11 cellular contexts compared by ENCODE assay signal in genomic region chr3:5194341-5194740, GRCh38. TPM values are rescaled to one million over a fixed set of nuclear protein-coding genes. Genes with fewer than 3 reads are reported as not detected.
A peak's percentile ranks its signal among the peaks of the same experiment; 100 is the strongest.
DNase-seq lines count a peak whose midpoint lies in the region; ATAC-seq and TF ChIP-seq lines count a peak whose summit lies in the region.
"Had no signal": no experiment of that assay in that cellular context is flagged by ENCODE, and none has a peak within 500 bp of the region (broad histone marks: within the 10 kb centered on the region; RNA-seq: fewer than 3 reads in every experiment).

No MANE protein-coding gene starts in this region.

- peak in 1 of 2 donors; percentile 18 for ATAC-seq in activated T-cell treated with anti-CD3 and anti-CD28 coated beads, Interleukin-2, amount 50 U/mL, for 72 hours (replicated peaks in 1 of 2)
- no peak for ATAC-seq in GM18505 (IDR thresholded peaks at IDR 0.05; ENCODE audit: unreplicated experiment)
- no peak for ATAC-seq in GM19455 (IDR thresholded peaks at IDR 0.05; ENCODE audit: unreplicated experiment)

- H3K14ac ChIP-seq in mesenchymal stem cell (ENCODE audit: low read length in 2 of 2): no peak overlapping the region

- H3K9ac ChIP-seq in mesenchymal stem cell (ENCODE audit: low read length): peak overlapping the region; percentile 50

- H3K27ac ChIP-seq in mesenchymal stem cell (ENCODE audit: low read length, poor library complexity, severe bottlenecking): peak overlapping the region; percentile 88
- H3K27ac ChIP-seq in urinary bladder (ENCODE audit: low read depth): peak overlapping the region; percentile 16

- H3K27me3 Mint-ChIP-seq in activated T-cell treated with anti-CD3 and anti-CD28 coated beads, Interleukin-2, amount 50 U/mL, for 72 hours (ENCODE audit: low read depth): no peaks in the 10 kb centered on the region
- H3K27me3 Mint-ChIP-seq in activated T-helper 1 cell treated with anti-CD3 and anti-CD28 coated beads, Interleukin-12 subunit alpha, Interleukin-12 subunit beta, Interleukin-2, Interleukin-4 antibody, amounts not matched to agents 30 ng/mL and 10 ng/mL and 1 ng/mL, durations not matched to agents 14 hours and 24 hours and 36 hours (ENCODE audit: insufficient read depth): no peaks in the 10 kb centered on the region

- H3K18ac ChIP-seq in mesenchymal stem cell (ENCODE audit: low read depth in 1 of 2, low read length in 2 of 2): peak overlapping the region in 1 of 2 experiments; percentile 41

- H3K27ac Mint-ChIP-seq in activated T-cell treated with anti-CD3 and anti-CD28 coated beads, Interleukin-2, amount 50 U/mL, for 72 hours: peak overlapping the region; percentile 100
- peak overlapping the region; percentile 97 for H3K27ac Mint-ChIP-seq in activated T-helper 1 cell treated with anti-CD3 and anti-CD28 coated beads, Interleukin-12 subunit alpha, Interleukin-12 subunit beta, Interleukin-2, Interleukin-4 antibody, amounts not matched to agents 30 ng/mL and 10 ng/mL and 1 ng/mL, durations not matched to agents 14 hours and 24 hours and 36 hours

- H3K27me3 ChIP-seq in mesenchymal stem cell (ENCODE audit: control insufficient read depth in 1 of 2, insufficient read depth in 1 of 2, low read length in 2 of 2): no peaks in the 10 kb centered on the region

- H3K4me1 Mint-ChIP-seq in activated T-cell treated with anti-CD3 and anti-CD28 coated beads, Interleukin-2, amount 50 U/mL, for 72 hours (ENCODE audit: low read depth): peaks cover 88% of the 10 kb centered on the region
- peaks cover 86% of the 10 kb centered on the region for H3K4me1 Mint-ChIP-seq in activated T-helper 1 cell treated with anti-CD3 and anti-CD28 coated beads, Interleukin-12 subunit alpha, Interleukin-12 subunit beta, Interleukin-2, Interleukin-4 antibody, amounts not matched to agents 30 ng/mL and 10 ng/mL and 1 ng/mL, durations not matched to agents 14 hours and 24 hours and 36 hours (ENCODE audit: low read depth)

- H3K9me3 ChIP-seq in mesenchymal stem cell (ENCODE audit: control insufficient read depth, low read length): no peaks in the 10 kb centered on the region

- no peak overlapping the region for H2BK5ac ChIP-seq in mesenchymal stem cell (ENCODE audit: low read depth, low read length, poor library complexity, severe bottlenecking)

- H3K4me3 Mint-ChIP-seq in activated T-cell treated with anti-CD3 and anti-CD28 coated beads, Interleukin-2, amount 50 U/mL, for 72 hours: peak overlapping the region; percentile 83 to 91
- peak overlapping the region; percentile 74 for H3K4me3 Mint-ChIP-seq in activated T-helper 1 cell treated with anti-CD3 and anti-CD28 coated beads, Interleukin-12 subunit alpha, Interleukin-12 subunit beta, Interleukin-2, Interleukin-4 antibody, amounts not matched to agents 30 ng/mL and 10 ng/mL and 1 ng/mL, durations not matched to agents 14 hours and 24 hours and 36 hours

- H3K36me3 Mint-ChIP-seq in activated T-cell treated with anti-CD3 and anti-CD28 coated beads, Interleukin-2, amount 50 U/mL, for 72 hours (ENCODE audit: insufficient read depth in 2 of 2): peaks cover 42 to 81% of the 10 kb centered on the region in 2 donors
- H3K36me3 Mint-ChIP-seq in activated T-helper 1 cell treated with anti-CD3 and anti-CD28 coated beads, Interleukin-12 subunit alpha, Interleukin-12 subunit beta, Interleukin-2, Interleukin-4 antibody, amounts not matched to agents 30 ng/mL and 10 ng/mL and 1 ng/mL, durations not matched to agents 14 hours and 24 hours and 36 hours (ENCODE audit: low read depth): peaks cover 69% of the 10 kb centered on the region

- intact Hi-C loops in activated T-helper 1 cell treated with anti-CD3 and anti-CD28 coated beads, Interleukin-12 subunit alpha, Interleukin-12 subunit beta, Interleukin-2, Interleukin-4 antibody, amounts not matched to agents 30 ng/mL and 10 ng/mL and 1 ng/mL, durations not matched to agents 14 hours and 24 hours and 36 hours (cut with micrococcal nuclease): loop anchor here (1.0 to 5.0 kb wide), 6 partner anchors 172 to 389 kb away; partner anchors contain the start of gene BHLHE40

- 33% methylated on average over 1 of the region's 2 CpGs for WGBS in mesenchymal stem cell
- WGBS in urinary bladder: 72% methylated on average over 2 of the region's 2 CpGs

- H2BK120ac ChIP-seq in mesenchymal stem cell (ENCODE audit: low read depth, low read length): no peak overlapping the region

- no peak for TF ChIP-seq POLR2A in GM18505 (IDR thresholded peaks at IDR 0.05; ENCODE audit: borderline replicate concordance, extremely low read depth, insufficient read depth, insufficient read length)

- no peak overlapping the region for H2BK12ac ChIP-seq in mesenchymal stem cell (ENCODE audit: low read length in 2 of 2)

- H3K79me1 ChIP-seq in mesenchymal stem cell (replicated peaks; ENCODE audit: low read length, poor library complexity, severe bottlenecking): peaks cover 6% of the 10 kb centered on the region

- H2BK15ac ChIP-seq in mesenchymal stem cell (ENCODE audit: low read depth, poor library complexity, severe bottlenecking): no peak overlapping the region

- peaks cover 8% of the 10 kb centered on the region for H3K4me1 ChIP-seq in mesenchymal stem cell (ENCODE audit: control insufficient read depth, insufficient read depth, low read depth, low read length)
- peaks cover 2% of the 10 kb centered on the region for H3K4me1 ChIP-seq in urinary bladder (ENCODE audit: insufficient read depth)

- peaks cover 2 to 3% of the 10 kb centered on the region in 2 donors for H3K9me3 Mint-ChIP-seq in activated T-cell treated with anti-CD3 and anti-CD28 coated beads, Interleukin-2, amount 50 U/mL, for 72 hours
- H3K9me3 Mint-ChIP-seq in activated T-helper 1 cell treated with anti-CD3 and anti-CD28 coated beads, Interleukin-12 subunit alpha, Interleukin-12 subunit beta, Interleukin-2, Interleukin-4 antibody, amounts not matched to agents 30 ng/mL and 10 ng/mL and 1 ng/mL, durations not matched to agents 14 hours and 24 hours and 36 hours: no peaks in the 10 kb centered on the region

- no peak overlapping the region for H3K23ac ChIP-seq in mesenchymal stem cell (ENCODE audit: low read length in 2 of 2)

- H2AK5ac ChIP-seq in mesenchymal stem cell (ENCODE audit: low read length, severe bottlenecking): peak overlapping the region; percentile 90

- H3K4me3 ChIP-seq in mesenchymal stem cell (ENCODE audit: insufficient read depth in 1 of 2, low read depth in 1 of 2, low read length in 2 of 2): no peak overlapping the region
- H3K4me3 ChIP-seq in urinary bladder (ENCODE audit: low read depth, low read length): no peak overlapping the region

- no peak overlapping the region for H4K91ac ChIP-seq in mesenchymal stem cell (ENCODE audit: low read length)

- no peak overlapping the region for H2AFZ ChIP-seq in mesenchymal stem cell (ENCODE audit: low read depth, low read length)

- no peak overlapping the region for H3K4me2 ChIP-seq in mesenchymal stem cell (ENCODE audit: low read length, poor library complexity, severe bottlenecking)

- no peak overlapping the region for H3K4ac ChIP-seq in mesenchymal stem cell (ENCODE audit: low read depth in 1 of 2, low read length in 2 of 2)

- DNase-seq in activated T-cell treated with anti-CD3 and anti-CD28 coated beads, Interleukin-2, amount 50 U/mL, for 72 hours: no peak
- no peak for DNase-seq in activated T-cell treated with anti-CD3 and anti-CD28 coated beads, Interleukin-2, amount 50 U/mL, for 1 hour
- no peak for DNase-seq in activated T-helper 1 cell treated with anti-CD3 and anti-CD28 coated beads, Interleukin-12 subunit alpha, Interleukin-12 subunit beta, Interleukin-2, Interleukin-4 antibody, amounts not matched to agents 30 ng/mL and 10 ng/mL and 1 ng/mL, durations not matched to agents 14 hours and 24 hours and 36 hours (ENCODE audit: low spot score)
- DNase-seq in mesenchymal stem cell (peak; percentile 32), anterior cingulate cortex (lab: John Stamatoyannopoulos, UW) (no peak)
- DNase-seq: activated effector memory CD4-positive, alpha-beta T cell treated with Interleukin-2 at 50 U/mL for 16 hours; kidney; NCI-H345 had no signal

- H4K8ac ChIP-seq in mesenchymal stem cell (ENCODE audit: low read length): no peak overlapping the region

- H3K36me3 ChIP-seq in mesenchymal stem cell (ENCODE audit: control insufficient read depth in 1 of 2, insufficient read depth in 2 of 2, low read depth in 1 of 2, low read length in 2 of 2) (peaks cover 0 to 5% of the 10 kb centered on the region in 2 experiments), urinary bladder (ENCODE audit: insufficient read depth) (no peaks in the 10 kb centered on the region)

RNA-seq across cellular contexts. Expression of gene EDEM1, which starts 6.8 kb away (rescaled TPM):
- total RNA-seq in activated T-cell treated with anti-CD3 and anti-CD28 coated beads, Interleukin-2, amount 50 U/mL, for 72 hours: 100 to 1,000 TPM; 225 to 272 TPM
- 169 and 192 TPM in 2 replicates for total RNA-seq in activated T-helper 1 cell treated with anti-CD3 and anti-CD28 coated beads, Interleukin-12 subunit alpha, Interleukin-12 subunit beta, Interleukin-2, Interleukin-4 antibody, amounts not matched to agents 30 ng/mL and 10 ng/mL and 1 ng/mL, durations not matched to agents 14 hours and 24 hours and 36 hours
- polyA plus RNA-seq in mesenchymal stem cell (2013, experiment 1 of 2): 47.5 TPM
- polyA plus RNA-seq in mesenchymal stem cell (2013, experiment 2 of 2): 48.2 TPM
- 15.9 TPM for total RNA-seq in urinary bladder
- polyA plus RNA-seq in urinary bladder: 13.6 TPM

Comparison
In these comparisons a context has a peak if more than half of its experiments do, and no peak if none do; other contexts are left out.
1. RNA of gene EDEM1, which starts 6.8 kb away (total RNA-seq): 225 to 272 TPM in activated T-cell treated with anti-CD3 and anti-CD28 coated beads, Interleukin-2, amount 50 U/mL, for 72 hours and 169 to 192 TPM in activated T-helper 1 cell treated with anti-CD3 and anti-CD28 coated beads, Interleukin-12 subunit alpha, Interleukin-12 subunit beta, Interleukin-2, Interleukin-4 antibody, amounts not matched to agents 30 ng/mL and 10 ng/mL and 1 ng/mL, durations not matched to agents 14 hours and 24 hours and 36 hours; 15.9 TPM in urinary bladder (single experiment); every median in the first group is over 10 times any median in the second.